In genomic region chr16:24775455-24775854, GRCh38 we compare ENCODE assay signal across 16 cellular contexts. TPM values are rescaled to one million over a fixed set of nuclear protein-coding genes. Genes with fewer than 3 reads are reported as not detected.
DNase-seq lines count a peak whose midpoint lies in the region; ATAC-seq, FAIRE-seq and TF ChIP-seq lines count a peak whose summit lies in the region.
"Had no signal": no experiment of that assay in that cellular context is flagged by ENCODE, and none has a peak within 500 bp of the region (broad histone marks: within the 10 kb centered on the region; RNA-seq: fewer than 3 reads in every experiment).

No MANE protein-coding gene starts in this region.

- H3K27me3 ChIP-seq in PC-3 (ENCODE audit: low read length) (no peaks in the 10 kb centered on the region), pancreas (no peaks in the 10 kb centered on the region)
- H3K27me3 ChIP-seq: BLaER1, neutrophil had no signal

- POLR2A ChIA-PET in PC-3 (lab: Charles Lee; ENCODE audit: unreplicated experiment), result no interaction called here

- in situ Hi-C loops in ACHN (cut with HindIII; ENCODE audit: low pct_ligation_motif_present, low pct_unique_long_range_greater_than_20kb, low sequenced_read_pairs), result no loop called here

- H3K27ac ChIP-seq in PC-3 (ENCODE audit: low read length) (no peak overlapping the region), pancreas (peak overlapping the region in 1 of 4 donors; percentile 35)
- H3K27ac ChIP-seq: BLaER1, neutrophil, RWPE1 had no signal

- TF ChIP-seq CTCF in PC-3 (conservative IDR thresholded peaks at IDR 0.05; ENCODE audit: low read depth, low read length), result no peak
- TF ChIP-seq CTCF in fibroblast of mammary gland (conservative IDR thresholded peaks at IDR 0.05; ENCODE audit: control insufficient read depth, insufficient read depth, low read depth, low read length), result no peak
- TF ChIP-seq CTCF in pancreas (IDR thresholded peaks at IDR 0.05), result no peak

- H3K4me2 ChIP-seq in PC-3 (ENCODE audit: low read length), result no peak overlapping the region
- H3K4me2 ChIP-seq: BLaER1 had no signal

- DNase-seq in AG08395 (ENCODE audit: low spot score) (peak; percentile 13), PC-3 (peak; percentile 39), fibroblast of mammary gland (ENCODE audit: low read depth) (peak; percentile 64), pancreas (peak in 3 of 6 donors; percentile 25 to 60 (median 28)), ACHN (no peak), middle frontal gyrus (ENCODE audit: extremely low spot score, low spot score) (no peak), DMS153 treated with DMSO at 0.1 percent for 48 hours (lab: John Stamatoyannopoulos, UW; ENCODE audit: unreplicated experiment) (no peak), NK-92 (lab: John Stamatoyannopoulos, UW; ENCODE audit: unreplicated experiment) (no peak)
- DNase-seq: activated naive CD8-positive, alpha-beta T cell treated with anti-CD3 and anti-CD28 coated beads, Interleukin-2, amount 10 ng/mL, durations not matched to agents 7 days and 5 days; effector CD4-positive, alpha-beta T cell; HCEC 1CT; NCI-H1105 treated with DMSO at 0.1 percent for 48 hours; NCI-H510A treated with DMSO at 0.1 percent for 48 hours had no signal

- H2AFZ ChIP-seq in PC-3 (ENCODE audit: low read length), result no peak overlapping the region

- peaks cover 17% of the 10 kb centered on the region for H3K4me1 ChIP-seq in PC-3 (ENCODE audit: insufficient read depth, low read length)
- peaks cover 18 to 28% (median 27%) of the 10 kb centered on the region in 3 donors for H3K4me1 ChIP-seq in pancreas
- H3K4me1 ChIP-seq: BLaER1 had no signal

- FAIRE-seq in pancreas (lab: Jason Lieb, UNC), result peak; percentile 5

- peaks cover 4% of the 10 kb centered on the region; the same call in 1 of the 2 replicates for H4K20me1 ChIP-seq in PC-3 (ENCODE audit: low read length)

- H3K9me3 ChIP-seq in PC-3 (ENCODE audit: low read length) (no peaks in the 10 kb centered on the region), pancreas (no peaks in the 10 kb centered on the region)
- H3K9me3 ChIP-seq: neutrophil had no signal

- peaks cover 41% of the 10 kb centered on the region for H3K79me2 ChIP-seq in PC-3 (ENCODE audit: low read length)

- H3K4me3 ChIP-seq in PC-3 (ENCODE audit: low read length) (no peak overlapping the region), fibroblast of mammary gland (ENCODE audit: control insufficient read depth, low read depth, low read length) (no peak overlapping the region), pancreas (no peak overlapping the region)
- H3K4me3 ChIP-seq: BLaER1 had no signal

- ATAC-seq in PC-3 (peak; percentile 40), pancreas (peak; percentile 52 to 75 (median 73))

- no peaks in the 10 kb centered on the region for H3K9me2 ChIP-seq in PC-3 (replicated peaks; ENCODE audit: low read length)

- H3K36me3 ChIP-seq in PC-3 (ENCODE audit: low read depth, low read length) (peaks cover 31% of the 10 kb centered on the region), pancreas (peaks cover 0 to 21% (median 2%) of the 10 kb centered on the region in 3 donors)

- H3F3A ChIP-seq in PC-3 (ENCODE audit: low read length, unreplicated experiment), result no peaks in the 10 kb centered on the region

- BruUV-seq in PC-3 (replicated peaks; lab: Mats Ljungman, UMichigan), result no TSS peak

- CTCF ChIA-PET in PC-3 (lab: Charles Lee), result no interaction called here

- intact Hi-C loops in PC-3 (cut with micrococcal nuclease) (loop anchor here (10.0 kb wide), 1 partner anchor 191 kb away; no protein-coding TSS in a partner anchor), pancreas (cut with DNase I) (no loop called here)

- no peak overlapping the region for H3K9ac ChIP-seq in PC-3 (ENCODE audit: low read length)
- H3K9ac ChIP-seq: BLaER1 had no signal

RNA-seq across cellular contexts. Expression of gene TNRC6A, which starts 46.0 kb away (rescaled TPM):
- total RNA-seq in PC-3 (2014; rRNA removed), result 16.2 and 20.3 TPM in 2 replicates
- 10 to 100 TPM; 15.6 to 33.9 (median 21.9) TPM for total RNA-seq in pancreas
- 10 to 100 TPM; 22.5 to 27.7 TPM for polyA plus RNA-seq in pancreas

Comparison
In these comparisons a context has a peak if more than half of its experiments do, and no peak if none do; other contexts are left out.
1. DNase-seq: peak in AG08395 (single experiment), PC-3 (single experiment) and fibroblast of mammary gland (single experiment); none in ACHN (single experiment), middle frontal gyrus (single experiment), DMS153 treated with DMSO at 0.1 percent for 48 hours (single experiment) and NK-92 (single experiment).